ENCODE assay signal across 30 cellular contexts in genomic region chr18:37392648-37393047, GRCh38.
DNase-seq lines count a peak whose midpoint lies in the region; ATAC-seq and TF ChIP-seq lines count a peak whose summit lies in the region.
"Had no signal": no experiment of that assay in that cellular context is flagged by ENCODE, and none has a peak within 500 bp of the region (broad histone marks: within the 10 kb centered on the region; RNA-seq: fewer than 3 reads in every experiment).

No MANE protein-coding gene starts in this region.

- H3K18ac ChIP-seq in neuronal stem cell (ENCODE audit: low read length): no peak overlapping the region

- no peak overlapping the region for H3K14ac ChIP-seq in neuronal stem cell (ENCODE audit: low read length)

- peak overlapping the region; percentile 90 for H2BK15ac ChIP-seq in neuronal stem cell (ENCODE audit: low read length)

- BruUV-seq in OCI-LY7 (replicated peaks; lab: Mats Ljungman, UMichigan): no TSS peak

- DNase-seq in GM23338 (ENCODE audit: low spot score): no peak
- no peak for DNase-seq in caudate nucleus (lab: John Stamatoyannopoulos, UW)
- no peak for DNase-seq in neuronal stem cell (ENCODE audit: low spot score)
- DNase-seq in AG08396 (ENCODE audit: low spot score): no peak
- no peak for DNase-seq in OCI-LY7 (ENCODE audit: low spot score)
- no peak for DNase-seq in activated CD4-positive, alpha-beta T cell treated with anti-CD3 and anti-CD28 coated beads for 1 hour
- DNase-seq: activated CD4-positive, alpha-beta memory T cell treated with anti-CD3 and anti-CD28 coated beads for 36 hours; activated CD8-positive, alpha-beta memory T cell treated with anti-CD3 and anti-CD28 coated beads, Interleukin-2, amount 50 U/mL, for 48 hours; foreskin melanocyte; H7; kidney glomerular epithelial cell; NCI-H2029 treated with DMSO at 0.1 percent for 48 hours; NCI-H2227 treated with DMSO at 0.1 percent for 48 hours; NCI-H526 treated with DMSO at 0.1 percent for 48 hours; Peyer's patch; psoas muscle; stimulated activated CD4-positive, alpha-beta T cell treated with anti-CD3 and anti-CD28 coated beads, Interleukin-4, amount 100 ng/mL, for 4 hours; stimulated activated naive CD4-positive, alpha-beta T cell treated with Interleukin-2 at 50 U/mL for 16 hours; T-helper 17 cell; thyroid gland had no signal

- no peak overlapping the region for H3K4ac ChIP-seq in neuronal stem cell (ENCODE audit: low read length)

- H3K36me3 Mint-ChIP-seq in GM23338 (ENCODE audit: low read depth): peaks cover 11% of the 10 kb centered on the region
- H3K36me3 Mint-ChIP-seq: activated CD4-positive, alpha-beta memory T cell treated with anti-CD3 and anti-CD28 coated beads for 36 hours; activated naive CD4-positive, alpha-beta T cell treated with anti-CD3 and anti-CD28 coated beads, Interleukin-2, amount 50 U/mL, for 24 hours had no signal

- POLR2A ChIA-PET in OCI-LY7 (lab: Charles Lee): no interaction called here

- peaks cover 25% of the 10 kb centered on the region for H3K9me3 Mint-ChIP-seq in GM23338
- H3K9me3 Mint-ChIP-seq: activated naive CD4-positive, alpha-beta T cell treated with anti-CD3 and anti-CD28 coated beads, Interleukin-2, amount 50 U/mL, for 24 hours; activated T-helper 2 cell treated with anti-CD3 and anti-CD28 coated beads, Interferon-gamma antibody, Interleukin-2, Interleukin-4, amounts not matched to agents 10 μg/mL and 5 μg/mL and 100 μg/mL, durations not matched to agents 14 hours and 24 hours and 36 hours had no signal

- H4K20me1 ChIP-seq in GM23338 (replicated peaks; ENCODE audit: insufficient read depth) (no peaks in the 10 kb centered on the region), OCI-LY7 (ENCODE audit: insufficient read depth, low read length) (no peaks in the 10 kb centered on the region)

- no peak overlapping the region for H2BK120ac ChIP-seq in neuronal stem cell (ENCODE audit: low read depth, low read length)

- no peak overlapping the region; the same call in 2 of the 3 replicates for H3K4me3 Mint-ChIP-seq in GM23338
- H3K4me3 Mint-ChIP-seq: activated CD4-positive, alpha-beta memory T cell treated with anti-CD3 and anti-CD28 coated beads for 36 hours; activated naive CD4-positive, alpha-beta T cell treated with anti-CD3 and anti-CD28 coated beads, Interleukin-2, amount 50 U/mL, for 24 hours; B cell; T-helper 17 cell had no signal

- H3K4me3 ChIP-seq in GM23338 (no peak overlapping the region), neuronal stem cell (ENCODE audit: low read length in 2 of 2) (no peak overlapping the region), OCI-LY7 (ENCODE audit: low read depth, low read length, poor library complexity, severe bottlenecking) (no peak overlapping the region)
- H3K4me3 ChIP-seq: A549, coronary artery, esophagus muscularis mucosa, Peyer's patch, psoas muscle, thyroid gland had no signal

- TF ChIP-seq CTCF in GM23338 (conservative IDR thresholded peaks at IDR 0.05; ENCODE audit: low read depth in 2 of 2) (no peak), OCI-LY7 (conservative IDR thresholded peaks at IDR 0.05; ENCODE audit: low read length) (no peak)

- CTCF ChIA-PET in OCI-LY7 (lab: Charles Lee; ENCODE audit: unreplicated experiment): no interaction called here

- H2BK12ac ChIP-seq in neuronal stem cell (ENCODE audit: low read length): no peak overlapping the region

- H4K91ac ChIP-seq in neuronal stem cell (ENCODE audit: low read depth, low read length, poor library complexity): no peak overlapping the region

- WGBS in neuronal stem cell (ENCODE audit: extremely low coverage in 2 of 2, insufficient read length in 2 of 2, insufficient replicate concordance in 1 of 2), 2 donors: no CpG with 5 or more reads among the region's 3 CpGs

- peaks cover 25% of the 10 kb centered on the region for H3K27me3 ChIP-seq in GM23338 (ENCODE audit: insufficient read depth)
- peaks cover 0 to 13% (median 2%) of the 10 kb centered on the region in 3 experiments for H3K27me3 ChIP-seq in neuronal stem cell (ENCODE audit: control insufficient read depth in 3 of 3, insufficient read depth in 3 of 3, low read depth in 1 of 3, low read length in 3 of 3)
- H3K27me3 ChIP-seq: esophagus muscularis mucosa, Peyer's patch, thyroid gland had no signal

- H3K4me1 ChIP-seq in GM23338 (ENCODE audit: insufficient read depth): peaks cover 15% of the 10 kb centered on the region
- H3K4me1 ChIP-seq in neuronal stem cell (ENCODE audit: control insufficient read depth in 2 of 2, insufficient read depth in 1 of 2, low read depth in 1 of 2, low read length in 2 of 2): peaks cover 7 to 12% of the 10 kb centered on the region in 2 donors
- no peaks in the 10 kb centered on the region for H3K4me1 ChIP-seq in OCI-LY7 (ENCODE audit: insufficient read depth, low read length, poor library complexity, severe bottlenecking)
- H3K4me1 ChIP-seq: A549, psoas muscle had no signal

- no peaks in the 10 kb centered on the region for H3K79me2 ChIP-seq in GM23338 (replicated peaks; ENCODE audit: insufficient read depth)
- H3K79me2 ChIP-seq in OCI-LY7 (ENCODE audit: insufficient read depth, low read depth, low read length): no peaks in the 10 kb centered on the region

- H2AFZ ChIP-seq in GM23338 (no peak overlapping the region), neuronal stem cell (ENCODE audit: low read length) (no peak overlapping the region), OCI-LY7 (ENCODE audit: low read length) (no peak overlapping the region)

- peak overlapping the region; percentile 66 for H2AK5ac ChIP-seq in neuronal stem cell (ENCODE audit: low read depth, low read length)

- H3K36me3 ChIP-seq in GM23338 (ENCODE audit: insufficient read depth) (no peaks in the 10 kb centered on the region), neuronal stem cell (replicated peaks in 1 of 2; ENCODE audit: control insufficient read depth in 2 of 2, insufficient read depth in 2 of 2, low read length in 2 of 2) (no peaks in the 10 kb centered on the region), OCI-LY7 (ENCODE audit: insufficient read depth, low read length) (no peaks in the 10 kb centered on the region)
- H3K36me3 ChIP-seq: esophagus muscularis mucosa, Peyer's patch, thyroid gland had no signal

- H3K79me1 ChIP-seq in neuronal stem cell (ENCODE audit: low read depth, low read length): no peaks in the 10 kb centered on the region

- peaks cover 5 to 9% of the 10 kb centered on the region in 2 donors for H3K9me3 ChIP-seq in neuronal stem cell (replicated peaks in 1 of 2; ENCODE audit: control insufficient read depth in 2 of 2, insufficient read depth in 1 of 2, low read depth in 1 of 2, low read length in 2 of 2)
- no peaks in the 10 kb centered on the region for H3K9me3 ChIP-seq in OCI-LY7 (ENCODE audit: low read length)
- H3K9me3 ChIP-seq: A549, Peyer's patch, psoas muscle, thyroid gland had no signal

- peaks cover 29% of the 10 kb centered on the region for H3K27me3 Mint-ChIP-seq in GM23338 (ENCODE audit: insufficient read depth, low read depth, poor library complexity)

- no peaks in the 10 kb centered on the region for H3F3A ChIP-seq in GM23338 (replicated peaks; ENCODE audit: low read depth)

- H3K27ac Mint-ChIP-seq in GM23338: no peak overlapping the region
- H3K27ac Mint-ChIP-seq: activated CD4-positive, alpha-beta memory T cell treated with anti-CD3 and anti-CD28 coated beads for 36 hours; activated naive CD4-positive, alpha-beta T cell treated with anti-CD3 and anti-CD28 coated beads, Interleukin-2, amount 50 U/mL, for 24 hours; activated T-helper 2 cell treated with anti-CD3 and anti-CD28 coated beads, Interferon-gamma antibody, Interleukin-2, Interleukin-4, amounts not matched to agents 10 μg/mL and 5 μg/mL and 100 μg/mL, durations not matched to agents 14 hours and 24 hours and 36 hours; B cell; T-helper 17 cell had no signal

- ATAC-seq in GM18519 (IDR thresholded peaks at IDR 0.05; ENCODE audit: low FRiP score, unreplicated experiment) (peak; percentile 4), GM23338 (no peak), GM19395 (IDR thresholded peaks at IDR 0.05; ENCODE audit: unreplicated experiment) (no peak)
- ATAC-seq: A549; activated CD4-positive, CD25-positive, alpha-beta regulatory T cell treated with anti-CD3 and anti-CD28 coated beads, Interleukin-2, amount 50 U/mL, for 24 hours; psoas muscle; T-helper 17 cell had no signal

- H3K27ac ChIP-seq in GM23338 (ENCODE audit: low read depth): no peak overlapping the region
- H3K27ac ChIP-seq in caudate nucleus (ENCODE audit: low read depth, low read length): peak overlapping the region; percentile 88
- no peak overlapping the region for H3K27ac ChIP-seq in neuronal stem cell (replicated peaks; ENCODE audit: low read length)
- no peak overlapping the region for H3K27ac ChIP-seq in OCI-LY7 (ENCODE audit: low read depth, low read length, poor library complexity, severe bottlenecking)
- H3K27ac ChIP-seq: A549, coronary artery, esophagus muscularis mucosa, KMS-11, Peyer's patch, psoas muscle, thyroid gland had no signal

- H3K9me2 ChIP-seq in GM23338 (ENCODE audit: insufficient read depth) (no peaks in the 10 kb centered on the region), OCI-LY7 (ENCODE audit: insufficient read depth, low read length) (no peaks in the 10 kb centered on the region)

- H2BK5ac ChIP-seq in neuronal stem cell (ENCODE audit: low read length): peak overlapping the region; percentile 27

- no peak overlapping the region for H3K23ac ChIP-seq in neuronal stem cell (ENCODE audit: low read depth, low read length, poor library complexity)

- H3K9ac ChIP-seq in neuronal stem cell (ENCODE audit: low read depth, low read length, poor library complexity): no peak overlapping the region
- H3K9ac ChIP-seq: KMS-11 had no signal

- peak overlapping the region; percentile 84; the same call in 1 of the 2 replicates for H3K4me2 ChIP-seq in GM23338
- H3K4me2 ChIP-seq in neuronal stem cell (ENCODE audit: insufficient read depth, low read length, poor library complexity, severe bottlenecking): no peak overlapping the region
- H3K4me2 ChIP-seq in OCI-LY7 (ENCODE audit: low read length): no peak overlapping the region
- H3K4me2 ChIP-seq: A549, KMS-11 had no signal

- no peak overlapping the region for H4K8ac ChIP-seq in neuronal stem cell (ENCODE audit: low read depth, low read length)

- intact Hi-C loops in OCI-LY7 (cut with micrococcal nuclease; ENCODE audit: unreplicated experiment): no loop called here

- H3K4me1 Mint-ChIP-seq in GM23338: peaks cover 18% of the 10 kb centered on the region

TF ChIP-seq in GM23338, 12 proteins besides CTCF, POLR2A, EP300 and RAD21:
- no peak for TF ChIP-seq JUNB (IDR thresholded peaks at IDR 0.05; ENCODE audit: unreplicated experiment)
- TF ChIP-seq CREB1 (CRISPR knock-in tag; IDR thresholded peaks at IDR 0.05; ENCODE audit: low read depth): no peak
- no peak for TF ChIP-seq STAT1 (IDR thresholded peaks at IDR 0.05; ENCODE audit: unreplicated experiment)
